ENCODE assay signal across 32 cellular contexts in the genomic region with DNA sequence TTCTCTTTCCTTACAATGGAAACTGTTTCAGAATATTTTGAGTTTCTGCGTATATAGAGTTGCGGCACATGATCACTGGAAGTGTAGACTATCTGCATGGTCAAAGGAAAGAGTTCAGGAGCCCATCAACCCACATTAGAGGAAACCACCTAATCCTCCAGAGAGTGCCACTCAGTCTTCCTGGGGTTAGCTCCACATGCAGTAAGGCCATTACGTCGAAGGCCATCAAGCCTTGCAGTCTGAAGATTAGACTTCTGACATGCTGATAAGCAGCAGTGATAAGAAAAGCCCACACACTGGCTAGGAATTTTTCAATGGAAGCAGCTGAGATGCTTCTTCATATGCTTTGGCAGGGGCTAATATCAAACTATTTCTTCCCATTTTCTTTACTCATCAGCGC.
"Had no signal": no experiment of that assay in that cellular context is flagged by ENCODE, and none has a peak within 500 bp of the region (broad histone marks: within the 10 kb centered on the region; RNA-seq: fewer than 3 reads in every experiment).

No MANE protein-coding gene starts in this region.

- DNase-seq: activated CD4-positive, alpha-beta memory T cell treated with anti-CD3 and anti-CD28 coated beads, Interleukin-2, amount 10 ng/mL, durations not matched to agents 7 days and 5 days; activated CD4-positive, alpha-beta T cell treated with anti-CD3 and anti-CD28 coated beads for 1 hour; activated CD4-positive, alpha-beta T cell treated with anti-CD3 and anti-CD28 coated beads for 4 hours; activated CD4-positive, alpha-beta T cell treated with anti-CD3 and anti-CD28 coated beads, Interleukin-2, amount 10 ng/mL, durations not matched to agents 7 days and 5 days; activated CD4-positive, alpha-beta T cell treated with anti-CD3 and anti-CD28 coated beads, Interleukin-2, amount 50 U/mL, for 4 hours; activated CD8-positive, alpha-beta memory T cell treated with anti-CD3 and anti-CD28 coated beads, Interleukin-2, amount 50 U/mL, for 48 hours; activated effector memory CD4-positive, alpha-beta T cell treated with Interleukin-2 at 50 U/mL for 16 hours; activated gamma-delta T cell treated with Interleukin-2 at 50 U/mL for 16 hours; activated naive CD4-positive, alpha-beta T cell treated with anti-CD3 and anti-CD28 coated beads, Interleukin-2, amount 50 U/mL, for 16 hours; activated naive CD4-positive, alpha-beta T cell treated with Interleukin-2 at 50 U/mL for 16 hours; activated T-cell treated with anti-CD3 and anti-CD28 coated beads for 4 hours; activated T-cell treated with anti-CD3 and anti-CD28 coated beads, Interleukin-2, amount 50 U/mL, for 24 hours; amniotic stem cell; anterior cingulate cortex; brain microvascular endothelial cell; dorsolateral prefrontal cortex; effector memory CD4-positive, alpha-beta T cell; endodermal cell; erythroblast; foreskin keratinocyte; gastrocnemius medialis; glutamatergic neuron; heart left ventricle; hypothalamus had no signal

- H3K4me3 ChIP-seq: coronary artery, dorsolateral prefrontal cortex, esophagus muscularis mucosa, gastrocnemius medialis, heart left ventricle had no signal

- H3K9me3 ChIP-seq: esophagus muscularis mucosa had no signal

- H3K27ac Mint-ChIP-seq: activated CD4-positive, alpha-beta memory T cell treated with anti-CD3 and anti-CD28 coated beads, Interleukin-2, amount 10 ng/mL, durations not matched to agents 7 days and 5 days; activated CD4-positive, alpha-beta T cell treated with anti-CD3 and anti-CD28 coated beads, Interleukin-2, amount 10 ng/mL, durations not matched to agents 7 days and 5 days; activated naive CD8-positive, alpha-beta T cell; activated T-cell treated with anti-CD3 and anti-CD28 coated beads, Interleukin-2, amount 50 U/mL, for 24 hours; activated T-helper 17 cell treated with anti-CD3 and anti-CD28 coated beads, Interleukin-2, amount 50 U/mL, for 72 hours; dendritic cell treated with granulocyte-macrophage colony-stimulating factor and Interleukin-4, amounts not matched to agents 40 ng/mL and 50 ng/mL, for 4 days; endodermal cell had no signal

- H3K4me1 ChIP-seq: foreskin keratinocyte, gastrocnemius medialis, heart left ventricle had no signal

- H3K27ac ChIP-seq: brain microvascular endothelial cell, coronary artery, dorsolateral prefrontal cortex, esophagus muscularis mucosa, foreskin keratinocyte, gastrocnemius medialis, heart left ventricle had no signal

- H3K27me3 Mint-ChIP-seq: activated CD4-positive, alpha-beta memory T cell treated with anti-CD3 and anti-CD28 coated beads, Interleukin-2, amount 10 ng/mL, durations not matched to agents 7 days and 5 days; activated CD4-positive, alpha-beta T cell treated with anti-CD3 and anti-CD28 coated beads, Interleukin-2, amount 10 ng/mL, durations not matched to agents 7 days and 5 days; activated naive CD8-positive, alpha-beta T cell; activated T-cell treated with anti-CD3 and anti-CD28 coated beads, Interleukin-2, amount 50 U/mL, for 24 hours; activated T-helper 17 cell treated with anti-CD3 and anti-CD28 coated beads, Interleukin-2, amount 50 U/mL, for 72 hours; central memory CD8-positive, alpha-beta T cell had no signal

- ATAC-seq: activated T-helper 17 cell treated with anti-CD3 and anti-CD28 coated beads, Interleukin-2, amount 50 U/mL, for 72 hours; foreskin keratinocyte; gastrocnemius medialis; heart left ventricle had no signal

- H3K4me3 Mint-ChIP-seq: activated CD4-positive, alpha-beta memory T cell treated with anti-CD3 and anti-CD28 coated beads, Interleukin-2, amount 10 ng/mL, durations not matched to agents 7 days and 5 days; activated CD4-positive, alpha-beta T cell treated with anti-CD3 and anti-CD28 coated beads, Interleukin-2, amount 10 ng/mL, durations not matched to agents 7 days and 5 days; activated naive CD8-positive, alpha-beta T cell; activated T-cell treated with anti-CD3 and anti-CD28 coated beads, Interleukin-2, amount 50 U/mL, for 24 hours; activated T-helper 17 cell treated with anti-CD3 and anti-CD28 coated beads, Interleukin-2, amount 50 U/mL, for 72 hours; central memory CD8-positive, alpha-beta T cell; dendritic cell treated with granulocyte-macrophage colony-stimulating factor and Interleukin-4, amounts not matched to agents 40 ng/mL and 50 ng/mL, for 4 days; endodermal cell had no signal

- H3K4me1 Mint-ChIP-seq: activated CD4-positive, alpha-beta memory T cell treated with anti-CD3 and anti-CD28 coated beads, Interleukin-2, amount 10 ng/mL, durations not matched to agents 7 days and 5 days; activated CD4-positive, alpha-beta T cell treated with anti-CD3 and anti-CD28 coated beads, Interleukin-2, amount 10 ng/mL, durations not matched to agents 7 days and 5 days; activated T-helper 17 cell treated with anti-CD3 and anti-CD28 coated beads, Interleukin-2, amount 50 U/mL, for 72 hours; central memory CD8-positive, alpha-beta T cell had no signal

- H3K27me3 ChIP-seq: brain microvascular endothelial cell, dorsolateral prefrontal cortex, esophagus muscularis mucosa, foreskin keratinocyte, gastrocnemius medialis, heart left ventricle had no signal

- FAIRE-seq: astrocyte, bronchial epithelial cell had no signal
